In genomic region chr3:34258271-34259015, GRCh38 we compare ENCODE assay signal across 24 cellular contexts.
A peak's percentile ranks its signal among the peaks of the same experiment; 100 is the strongest.
DNase-seq lines count a peak whose midpoint lies in the region; ATAC-seq and TF ChIP-seq lines count a peak whose summit lies in the region.
"Had no signal": no experiment of that assay in that cellular context is flagged by ENCODE, and none has a peak within 500 bp of the region (broad histone marks: within the 10 kb centered on the region; RNA-seq: fewer than 3 reads in every experiment).

No MANE protein-coding gene starts in this region.

- WGBS in ovary, 3 donors: 77 to 88% (median 78%) methylated on average over 2 of the region's 2 CpGs

- no peak overlapping the region for H3K9ac ChIP-seq in HUES48 (ENCODE audit: low read depth, low read length)

- ATAC-seq in WTC11: peak; percentile 69
- ATAC-seq: GM12878, natural killer cell had no signal

- peaks cover 46% of the 10 kb centered on the region for H3K27me3 Mint-ChIP-seq in WTC11 (ENCODE audit: low read depth)
- peaks cover 1% of the 10 kb centered on the region for H3K27me3 Mint-ChIP-seq in activated CD4-positive, alpha-beta T cell treated with anti-CD3 and anti-CD28 coated beads, Interleukin-2, amount 10 ng/mL, durations not matched to agents 24 days and 14 days
- H3K27me3 Mint-ChIP-seq: CD4-positive, alpha-beta T cell had no signal

- H3K9me3 ChIP-seq in HUES48 (ENCODE audit: control insufficient read depth, insufficient read depth, low read length) (no peaks in the 10 kb centered on the region), ovary (no peaks in the 10 kb centered on the region)
- H3K9me3 ChIP-seq: MG63, thyroid gland had no signal

- H3K4me1 Mint-ChIP-seq in WTC11: peaks cover 64% of the 10 kb centered on the region
- H3K4me1 Mint-ChIP-seq in activated CD4-positive, alpha-beta T cell treated with anti-CD3 and anti-CD28 coated beads, Interleukin-2, amount 10 ng/mL, durations not matched to agents 24 days and 14 days: no peaks in the 10 kb centered on the region
- H3K4me1 Mint-ChIP-seq: central memory CD8-positive, alpha-beta T cell; natural killer cell had no signal

- TF ChIP-seq EP300 in ovary (IDR thresholded peaks at IDR 0.05): no peak

- intact Hi-C loops in activated CD4-positive, alpha-beta T cell treated with anti-CD3 and anti-CD28 coated beads, Interleukin-2, amount 10 ng/mL, durations not matched to agents 24 days and 14 days (cut with micrococcal nuclease): no loop called here
- intact Hi-C loops in ovary (cut with DNase I): no loop called here

- no peaks in the 10 kb centered on the region for H3K36me3 ChIP-seq in HUES48 (ENCODE audit: control insufficient read depth, insufficient read depth, low read length)
- no peaks in the 10 kb centered on the region for H3K36me3 ChIP-seq in ovary
- H3K36me3 ChIP-seq: MG63, thyroid gland had no signal

- H3K4me1 ChIP-seq in HUES48 (ENCODE audit: control insufficient read depth, insufficient read depth, low read length) (peaks cover 38% of the 10 kb centered on the region), ovary (ENCODE audit: insufficient read depth) (peaks cover 1% of the 10 kb centered on the region)
- H3K4me1 ChIP-seq: thyroid gland had no signal

- CTCF ChIA-PET in WTC11 (lab: Charles Lee): interaction anchor here (0.9 to 3.4 kb wide), 4 partner anchors 10 to 1650 kb away, joined by 3 to 17 read pairs (median 4); no protein-coding TSS in a partner anchor

- POLR2A ChIA-PET in WTC11 (lab: Charles Lee): interaction anchor here (0.8 kb wide), 1 partner anchor 223 kb away, joined by 3 read pairs; no protein-coding TSS in a partner anchor

- H3K36me3 Mint-ChIP-seq in WTC11: no peaks in the 10 kb centered on the region
- H3K36me3 Mint-ChIP-seq in activated CD4-positive, alpha-beta T cell treated with anti-CD3 and anti-CD28 coated beads, Interleukin-2, amount 10 ng/mL, durations not matched to agents 24 days and 14 days (ENCODE audit: low read depth): no peaks in the 10 kb centered on the region
- H3K36me3 Mint-ChIP-seq: natural killer cell had no signal

- TF ChIP-seq POLR2A in ovary (IDR thresholded peaks at IDR 0.05): no peak

- H3K4me3 Mint-ChIP-seq in WTC11: no peak overlapping the region
- no peak overlapping the region for H3K4me3 Mint-ChIP-seq in activated CD4-positive, alpha-beta T cell treated with anti-CD3 and anti-CD28 coated beads, Interleukin-2, amount 10 ng/mL, durations not matched to agents 24 days and 14 days
- H3K4me3 Mint-ChIP-seq: CD4-positive, alpha-beta T cell; central memory CD8-positive, alpha-beta T cell; natural killer cell had no signal

- H3K9me3 Mint-ChIP-seq in WTC11: no peaks in the 10 kb centered on the region
- H3K9me3 Mint-ChIP-seq in activated CD4-positive, alpha-beta T cell treated with anti-CD3 and anti-CD28 coated beads, Interleukin-2, amount 10 ng/mL, durations not matched to agents 24 days and 14 days: no peaks in the 10 kb centered on the region
- H3K9me3 Mint-ChIP-seq: CD4-positive, alpha-beta T cell; central memory CD8-positive, alpha-beta T cell; natural killer cell had no signal

- H3K4me3 ChIP-seq in HUES48 (ENCODE audit: low read depth, low read length) (no peak overlapping the region), ovary (no peak overlapping the region)
- H3K4me3 ChIP-seq: GM12878, MG63, thyroid gland had no signal

- peaks cover 25% of the 10 kb centered on the region for H3K27me3 ChIP-seq in HUES48 (ENCODE audit: control insufficient read depth, insufficient read depth, low read length)
- no peaks in the 10 kb centered on the region for H3K27me3 ChIP-seq in ovary
- H3K27me3 ChIP-seq: MG63, thyroid gland had no signal

- peak; percentile 11 for DNase-seq in COR-L47 (lab: John Stamatoyannopoulos, UW)
- no peak for DNase-seq in WTC11 (ENCODE audit: low spot score)
- peak; percentile 38 for DNase-seq in iPS-NIHi11 (ENCODE audit: low spot score)
- no peak for DNase-seq in activated CD4-positive, alpha-beta T cell treated with anti-CD3 and anti-CD28 coated beads, Interleukin-2, amount 10 ng/mL, durations not matched to agents 24 days and 14 days
- DNase-seq in NOMO-1 (lab: John Stamatoyannopoulos, UW; ENCODE audit: unreplicated experiment in 2 of 2): no peak
- no peak for DNase-seq in ovary
- DNase-seq in T-helper 1 cell: no peak
- DNase-seq: activated CD4-positive, alpha-beta T cell treated with anti-CD3 and anti-CD28 coated beads for 4 hours; activated gamma-delta T cell; CD4-positive, alpha-beta T cell; foreskin melanocyte; MG63; natural killer cell; NCI-H1694; NCI-H524; OCI-M1; posterior cingulate gyrus; SHP77; stimulated activated CD4-positive, alpha-beta T cell treated with anti-CD3 and anti-CD28 coated beads, Interleukin-2, amount 100 ng/mL, for 24 hours; stimulated activated naive CD4-positive, alpha-beta T cell treated with Interleukin-2 at 50 U/mL for 16 hours; thyroid gland had no signal

- H3K27ac Mint-ChIP-seq in WTC11: no peak overlapping the region; the same call in 1 of the 2 replicates
- no peak overlapping the region for H3K27ac Mint-ChIP-seq in activated CD4-positive, alpha-beta T cell treated with anti-CD3 and anti-CD28 coated beads, Interleukin-2, amount 10 ng/mL, durations not matched to agents 24 days and 14 days
- H3K27ac Mint-ChIP-seq: CD4-positive, alpha-beta T cell; natural killer cell had no signal

- H3K27ac ChIP-seq in HUES48 (ENCODE audit: low read depth, low read length) (peak overlapping the region; percentile 62), ovary (no peak overlapping the region)
- H3K27ac ChIP-seq: thyroid gland had no signal

- TF ChIP-seq CTCF in WTC11 (IDR thresholded peaks at IDR 0.05): no peak
- TF ChIP-seq CTCF in ovary (IDR thresholded peaks at IDR 0.05): no peak

TF ChIP-seq in WTC11, 78 proteins besides CTCF, POLR2A, EP300 and RAD21 (continues in another document):
- TF ChIP-seq E2F1 (CRISPR knock-in tag; IDR thresholded peaks at IDR 0.05): no peak
- TF ChIP-seq ZNF219 (CRISPR knock-in tag; IDR thresholded peaks at IDR 0.05; ENCODE audit: borderline replicate concordance): no peak
- no peak for TF ChIP-seq ZNF263 (CRISPR knock-in tag; IDR thresholded peaks at IDR 0.05; ENCODE audit: low read depth)
- TF ChIP-seq NR1H2 (CRISPR knock-in tag; IDR thresholded peaks at IDR 0.05): no peak
- TF ChIP-seq, protein P1, sequence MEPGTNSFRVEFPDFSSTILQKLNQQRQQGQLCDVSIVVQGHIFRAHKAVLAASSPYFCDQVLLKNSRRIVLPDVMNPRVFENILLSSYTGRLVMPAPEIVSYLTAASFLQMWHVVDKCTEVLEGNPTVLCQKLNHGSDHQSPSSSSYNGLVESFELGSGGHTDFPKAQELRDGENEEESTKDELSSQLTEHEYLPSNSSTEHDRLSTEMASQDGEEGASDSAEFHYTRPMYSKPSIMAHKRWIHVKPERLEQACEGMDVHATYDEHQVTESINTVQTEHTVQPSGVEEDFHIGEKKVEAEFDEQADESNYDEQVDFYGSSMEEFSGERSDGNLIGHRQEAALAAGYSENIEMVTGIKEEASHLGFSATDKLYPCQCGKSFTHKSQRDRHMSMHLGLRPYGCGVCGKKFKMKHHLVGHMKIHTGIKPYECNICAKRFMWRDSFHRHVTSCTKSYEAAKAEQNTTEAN (CRISPR knock-in tag; IDR thresholded peaks at IDR 0.05): no peak
- no peak for TF ChIP-seq ATF2 (CRISPR knock-in tag; IDR thresholded peaks at IDR 0.05; ENCODE audit: borderline replicate concordance, low read depth)
- no peak for TF ChIP-seq TP53 (CRISPR knock-in tag; IDR thresholded peaks at IDR 0.05)
- no peak for TF ChIP-seq ATF1 (CRISPR knock-in tag; IDR thresholded peaks at IDR 0.05)
- TF ChIP-seq GABPB1 (CRISPR knock-in tag; IDR thresholded peaks at IDR 0.05): no peak
- no peak for TF ChIP-seq RORB (CRISPR knock-in tag; IDR thresholded peaks at IDR 0.05)
- no peak for TF ChIP-seq HMGA2 (CRISPR knock-in tag; IDR thresholded peaks at IDR 0.05)
- TF ChIP-seq KAT7 (CRISPR knock-in tag; IDR thresholded peaks at IDR 0.05; ENCODE audit: borderline replicate concordance): no peak
- no peak for TF ChIP-seq PRRX2 (CRISPR knock-in tag; IDR thresholded peaks at IDR 0.05)
- TF ChIP-seq, protein P2, sequence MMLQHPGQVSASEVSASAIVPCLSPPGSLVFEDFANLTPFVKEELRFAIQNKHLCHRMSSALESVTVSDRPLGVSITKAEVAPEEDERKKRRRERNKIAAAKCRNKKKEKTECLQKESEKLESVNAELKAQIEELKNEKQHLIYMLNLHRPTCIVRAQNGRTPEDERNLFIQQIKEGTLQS (CRISPR knock-in tag; conservative IDR thresholded peaks at IDR 0.05): no peak
- TF ChIP-seq E2F4 (CRISPR knock-in tag; IDR thresholded peaks at IDR 0.05; ENCODE audit: borderline replicate concordance, low read depth): no peak
- no peak for TF ChIP-seq SOX15 (CRISPR knock-in tag; IDR thresholded peaks at IDR 0.05)

Comparison
In these comparisons a context has a peak if more than half of its experiments do, and no peak if none do; other contexts are left out.
1. DNase-seq: peak in COR-L47 (single experiment) and iPS-NIHi11 (single experiment); none in WTC11 (single experiment), activated CD4-positive, alpha-beta T cell treated with anti-CD3 and anti-CD28 coated beads, Interleukin-2, amount 10 ng/mL, durations not matched to agents 24 days and 14 days (single experiment), NOMO-1 (0 of 2), ovary (0 of 5) and T-helper 1 cell (0 of 5).